In the genomic region with DNA sequence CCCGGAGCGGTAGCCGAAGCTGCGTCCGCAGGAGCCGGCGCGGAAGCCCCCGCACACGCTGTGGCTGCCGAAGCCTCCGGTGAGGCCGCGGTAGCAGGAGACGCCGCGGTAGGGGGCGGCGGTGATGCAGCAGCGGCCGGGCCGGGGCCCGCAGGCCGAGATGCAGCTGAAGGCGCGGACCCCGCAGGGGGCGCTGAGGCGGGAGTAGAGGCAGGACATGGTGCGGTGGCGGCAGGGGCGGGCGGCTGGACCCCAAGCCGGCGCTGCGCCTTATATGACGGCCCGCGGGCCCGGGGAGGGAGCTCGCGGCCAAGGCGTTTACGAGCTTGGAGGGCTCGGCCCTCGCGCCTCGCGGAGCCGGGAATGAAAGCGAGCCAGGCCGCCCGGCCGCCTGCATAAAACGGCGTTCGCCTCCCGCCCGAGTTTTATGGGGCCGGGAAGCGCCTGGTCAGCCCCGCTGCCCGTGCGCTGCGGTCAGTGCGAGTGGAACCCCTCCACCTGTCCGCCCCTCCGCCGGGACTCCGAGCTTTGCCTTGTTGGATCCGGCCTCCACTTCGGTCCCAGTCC, we compare ENCODE assay signal across 15 cellular contexts. TPM values are rescaled to one million over a fixed set of nuclear protein-coding genes. Genes with fewer than 3 reads are reported as not detected.
A peak's percentile ranks its signal among the peaks of the same experiment; 100 is the strongest.
DNase-seq lines count a peak whose midpoint lies in the region; ATAC-seq and TF ChIP-seq lines count a peak whose summit lies in the region.
"Had no signal": no experiment of that assay in that cellular context is flagged by ENCODE, and none has a peak within 500 bp of the region (broad histone marks: within the 10 kb centered on the region; RNA-seq: fewer than 3 reads in every experiment).

No MANE protein-coding gene starts in this region.

- H3K9ac ChIP-seq in mucosa of stomach (ENCODE audit: low read length), result peak overlapping the region; percentile 26

- intact Hi-C loops in natural killer cell (cut with micrococcal nuclease), result no loop called here

- H3K36me3 ChIP-seq in mucosa of stomach (ENCODE audit: control insufficient read depth, insufficient read depth, low read length), result no peaks in the 10 kb centered on the region
- H3K36me3 ChIP-seq: vagina had no signal

- H3K9me3 ChIP-seq in mucosa of stomach (ENCODE audit: control insufficient read depth, low read length), result no peaks in the 10 kb centered on the region
- H3K9me3 ChIP-seq: vagina had no signal

- DNase-seq in natural killer cell, result no peak
- DNase-seq in natural killer cell treated with Interleukin-12 subunit alpha and Interleukin-12 subunit beta and Interleukin-15 and Interleukin-18, amount 100 ng/mL, for 72 hours (ENCODE audit: low spot score), result no peak
- peak; percentile 47 for DNase-seq in fibroblast of villous mesenchyme (ENCODE audit: low read depth)
- DNase-seq in activated CD4-positive, alpha-beta T cell treated with anti-CD3 and anti-CD28 coated beads for 48 hours, result no peak
- DNase-seq: activated gamma-delta T cell, AML-193, EL, HCEC 1CT, NCI-H446, SHP77 treated with DMSO at 0.1 percent for 48 hours had no signal

- peaks cover 58 to 60% of the 10 kb centered on the region in 2 donors for H3K27me3 Mint-ChIP-seq in natural killer cell (ENCODE audit: low read depth in 2 of 2)
- peaks cover 43 to 52% of the 10 kb centered on the region in 2 donors for H3K27me3 Mint-ChIP-seq in natural killer cell treated with Interleukin-12 subunit alpha and Interleukin-12 subunit beta and Interleukin-15 and Interleukin-18, amount 100 ng/mL, for 72 hours

- no peaks in the 10 kb centered on the region for H3K36me3 Mint-ChIP-seq in natural killer cell
- H3K36me3 Mint-ChIP-seq in natural killer cell treated with Interleukin-12 subunit alpha and Interleukin-12 subunit beta and Interleukin-15 and Interleukin-18, amount 100 ng/mL, for 72 hours, result no peaks in the 10 kb centered on the region

- H3K27ac Mint-ChIP-seq in natural killer cell, result no peak overlapping the region
- H3K27ac Mint-ChIP-seq in natural killer cell treated with Interleukin-12 subunit alpha and Interleukin-12 subunit beta and Interleukin-15 and Interleukin-18, amount 100 ng/mL, for 72 hours, result no peak overlapping the region

- ATAC-seq in natural killer cell, result peak in 2 of 3 donors; percentile 15 to 67
- ATAC-seq in natural killer cell treated with Interleukin-12 subunit alpha and Interleukin-12 subunit beta and Interleukin-15 and Interleukin-18, amount 100 ng/mL, for 72 hours, result no peak
- ATAC-seq in HG03460 (IDR thresholded peaks at IDR 0.05; ENCODE audit: unreplicated experiment), result no peak
- ATAC-seq in GM21576 (IDR thresholded peaks at IDR 0.05; ENCODE audit: unreplicated experiment), result no peak
- ATAC-seq in HG02938 (IDR thresholded peaks at IDR 0.05; ENCODE audit: unreplicated experiment), result no peak

- H3K9me3 Mint-ChIP-seq in natural killer cell, result no peaks in the 10 kb centered on the region
- H3K9me3 Mint-ChIP-seq in natural killer cell treated with Interleukin-12 subunit alpha and Interleukin-12 subunit beta and Interleukin-15 and Interleukin-18, amount 100 ng/mL, for 72 hours, result no peaks in the 10 kb centered on the region

- H3K4me1 Mint-ChIP-seq in natural killer cell, result peaks cover 11 to 13% of the 10 kb centered on the region in 2 donors
- H3K4me1 Mint-ChIP-seq in natural killer cell treated with Interleukin-12 subunit alpha and Interleukin-12 subunit beta and Interleukin-15 and Interleukin-18, amount 100 ng/mL, for 72 hours (ENCODE audit: low read depth in 2 of 2), result peaks cover 8 to 13% of the 10 kb centered on the region in 2 donors

- H3K4me3 ChIP-seq in fibroblast of villous mesenchyme (ENCODE audit: low read depth, low read length) (no peak overlapping the region), mucosa of stomach (ENCODE audit: low read length) (no peak overlapping the region)

- H3K4me1 ChIP-seq in mucosa of stomach (ENCODE audit: control insufficient read depth, insufficient read depth, low read length), result peaks cover 5% of the 10 kb centered on the region

- H3K27me3 ChIP-seq in mucosa of stomach (ENCODE audit: control insufficient read depth, insufficient read depth, low read length), result peaks cover 40% of the 10 kb centered on the region
- H3K27me3 ChIP-seq: vagina had no signal

- no peak overlapping the region for H3K4me3 Mint-ChIP-seq in natural killer cell
- H3K4me3 Mint-ChIP-seq in natural killer cell treated with Interleukin-12 subunit alpha and Interleukin-12 subunit beta and Interleukin-15 and Interleukin-18, amount 100 ng/mL, for 72 hours, result no peak overlapping the region

- TF ChIP-seq CTCF in natural killer cell (IDR thresholded peaks at IDR 0.05) (no peak), fibroblast of villous mesenchyme (IDR thresholded peaks at IDR 0.05; ENCODE audit: insufficient read depth, low read depth, low read length) (no peak)

RNA-seq across cellular contexts. Expression of a gene that starts 16.0 kb away (rescaled TPM):
- total RNA-seq in natural killer cell (1 to 10 TPM; 2.0 to 3.6 (median 2.7) TPM), fibroblast of villous mesenchyme (under 0.01 TPM in 1 of 2 replicates, not detected in the other)
- total RNA-seq in natural killer cell treated with Interleukin-12 subunit alpha and Interleukin-12 subunit beta and Interleukin-15 and Interleukin-18, amount 100 ng/mL, for 72 hours, result under 1 TPM in 1 of 2 donors, not detected in 1; 0.43 TPM
- total RNA-seq: vagina had no signal

RNA-seq across cellular contexts. Expression of a gene that starts 25.4 kb away (rescaled TPM):
- total RNA-seq in natural killer cell (under 1 TPM in 1 of 3 donors, not detected in 2; 0.54 TPM), fibroblast of villous mesenchyme (20.6 and 36.7 TPM in 2 replicates)
- 1 to 10 TPM; 2.6 to 6.1 TPM for total RNA-seq in natural killer cell treated with Interleukin-12 subunit alpha and Interleukin-12 subunit beta and Interleukin-15 and Interleukin-18, amount 100 ng/mL, for 72 hours

RNA-seq across cellular contexts. Expression of a gene that starts 32.9 kb away (rescaled TPM):
- total RNA-seq in natural killer cell (1 to 10 TPM in 2 of 3 donors, under 1 TPM in 1; 0.28 to 1.4 (median 1.3) TPM), fibroblast of villous mesenchyme (not detected in 2 replicates)
- under 1 TPM in 1 of 2 donors, not detected in 1; 0.22 TPM for total RNA-seq in natural killer cell treated with Interleukin-12 subunit alpha and Interleukin-12 subunit beta and Interleukin-15 and Interleukin-18, amount 100 ng/mL, for 72 hours
- total RNA-seq: vagina had no signal

Comparison
In these comparisons a context has a peak if more than half of its experiments do, and no peak if none do; other contexts are left out.
1. ATAC-seq: peak in natural killer cell (2 of 3); none in natural killer cell treated with Interleukin-12 subunit alpha and Interleukin-12 subunit beta and Interleukin-15 and Interleukin-18, amount 100 ng/mL, for 72 hours (0 of 2), HG03460 (single experiment), GM21576 (single experiment) and HG02938 (single experiment).